Comparison of ENCODE assay signal across 7 cellular contexts in the genomic region with DNA sequence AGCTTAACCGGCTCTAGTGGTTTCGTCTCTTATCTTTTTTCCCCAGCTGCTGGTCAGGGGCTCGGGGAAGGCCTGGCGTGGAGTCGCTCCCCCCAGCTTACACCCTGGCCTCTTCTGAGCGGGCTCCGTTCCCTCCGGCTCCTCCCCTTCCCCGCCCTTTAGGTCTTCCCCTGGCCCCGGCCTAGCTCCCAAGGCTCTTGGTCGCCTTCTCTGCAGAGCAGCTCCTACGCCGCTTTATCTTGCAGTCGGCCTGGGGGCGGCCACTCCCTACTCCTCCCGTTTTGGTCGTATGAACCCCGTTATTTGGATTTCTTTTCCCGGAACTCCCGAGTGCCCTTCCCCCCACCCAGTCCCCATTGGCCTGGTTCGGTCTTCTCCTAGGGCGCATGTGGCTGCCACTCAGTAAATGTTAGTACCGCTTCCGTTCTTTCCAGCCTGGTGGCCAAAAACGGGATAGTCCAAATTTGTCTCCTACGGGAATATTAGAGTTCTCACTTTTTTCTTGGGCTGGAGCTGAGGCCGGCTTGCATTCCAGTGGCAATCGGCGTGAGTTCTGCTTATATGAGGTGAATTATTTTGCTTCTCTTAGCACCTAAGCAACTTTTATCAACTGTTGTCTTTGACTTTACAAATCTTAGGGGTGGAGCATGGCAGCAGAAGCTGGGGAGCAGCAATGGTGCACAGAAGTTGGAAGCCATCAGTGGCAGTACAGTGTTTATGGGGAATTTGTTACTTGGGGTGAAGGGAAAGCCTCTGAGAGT. TPM values are rescaled to one million over a fixed set of nuclear protein-coding genes. Genes with fewer than 3 reads are reported as not detected.
DNase-seq lines count a peak whose midpoint lies in the region; ATAC-seq and TF ChIP-seq lines count a peak whose summit lies in the region.

No MANE protein-coding gene starts in this region.

- DNase-seq in GM10248 (ENCODE audit: extremely low spot score) (peak; percentile 86), amniotic epithelial cell (ENCODE audit: low read depth) (peak; percentile 79), left ventricle myocardium superior (no peak), sciatic nerve (ENCODE audit: low spot score) (peak; percentile 88)
- DNase-seq in NK-92 treated with Interleukin-12 subunit alpha and Interleukin-12 subunit beta, amount 100 ng/mL, for 24 hours (lab: John Stamatoyannopoulos, UW): peak; percentile 86

- peak; percentile 41 for ATAC-seq in GM21786 (IDR thresholded peaks at IDR 0.05; ENCODE audit: unreplicated experiment)
- ATAC-seq in left ventricle myocardium superior: peak; percentile 75
- ATAC-seq in sciatic nerve: peak; percentile 83

- peaks cover 30% of the 10 kb centered on the region for H3K36me3 ChIP-seq in HUES64 (ENCODE audit: insufficient read depth, low read length)

- peaks cover 14% of the 10 kb centered on the region; the same call in 1 of the 2 replicates for H3K4me1 ChIP-seq in HUES64 (ENCODE audit: insufficient read depth, low read length)

- intact Hi-C loops in left ventricle myocardium superior (cut with micrococcal nuclease): no loop called here
- intact Hi-C loops in sciatic nerve (cut with DNase I): no loop called here

- no peak for TF ChIP-seq CTCF in GM10248 (IDR thresholded peaks at IDR 0.05; ENCODE audit: control extremely low read depth, extremely low read depth, low read depth, missing control alignments)

- WGBS in HUES64: under 1% methylated on average over 29 of the region's 29 CpGs

- H3K27me3 ChIP-seq in HUES64 (ENCODE audit: insufficient read depth, low read length): no peaks in the 10 kb centered on the region

- peak overlapping the region; percentile 87 for H3K4me3 ChIP-seq in HUES64 (ENCODE audit: low read length)

- CTCF ChIA-PET in GM10248 (lab: Yijun Ruan, JAX): interaction anchor here (0.6 to 6.5 kb wide), 10 partner anchors 12 to 164 kb away, joined by 3 to 43 read pairs (median 5); a partner anchor contains a TSS

- H3K9me3 ChIP-seq in HUES64 (ENCODE audit: insufficient read depth, low read depth, low read length): no peaks in the 10 kb centered on the region

- POLR2A ChIA-PET in GM10248 (lab: Yijun Ruan, JAX): interaction anchor here (0.5 to 2.9 kb wide), 6 partner anchors 13 to 293 kb away, joined by 3 to 15 read pairs (median 4); a partner anchor contains a TSS

- peak overlapping the region; percentile 93 for H3K9ac ChIP-seq in HUES64 (ENCODE audit: low read depth, low read length)

- peak overlapping the region; percentile 95 for H3K27ac ChIP-seq in HUES64 (ENCODE audit: low read depth, low read length)

RNA-seq across cellular contexts. Expression of a gene that starts 0.5 kb away (rescaled TPM):
- 109 TPM for polyA plus RNA-seq in HUES64 (2013, experiment 1 of 2)
- 109 TPM for polyA plus RNA-seq in HUES64 (2013, experiment 2 of 2)
- total RNA-seq in left ventricle myocardium superior (67.9 TPM), sciatic nerve (101 TPM)
